ENCODE assay signal across 1 cellular context in the genomic region with DNA sequence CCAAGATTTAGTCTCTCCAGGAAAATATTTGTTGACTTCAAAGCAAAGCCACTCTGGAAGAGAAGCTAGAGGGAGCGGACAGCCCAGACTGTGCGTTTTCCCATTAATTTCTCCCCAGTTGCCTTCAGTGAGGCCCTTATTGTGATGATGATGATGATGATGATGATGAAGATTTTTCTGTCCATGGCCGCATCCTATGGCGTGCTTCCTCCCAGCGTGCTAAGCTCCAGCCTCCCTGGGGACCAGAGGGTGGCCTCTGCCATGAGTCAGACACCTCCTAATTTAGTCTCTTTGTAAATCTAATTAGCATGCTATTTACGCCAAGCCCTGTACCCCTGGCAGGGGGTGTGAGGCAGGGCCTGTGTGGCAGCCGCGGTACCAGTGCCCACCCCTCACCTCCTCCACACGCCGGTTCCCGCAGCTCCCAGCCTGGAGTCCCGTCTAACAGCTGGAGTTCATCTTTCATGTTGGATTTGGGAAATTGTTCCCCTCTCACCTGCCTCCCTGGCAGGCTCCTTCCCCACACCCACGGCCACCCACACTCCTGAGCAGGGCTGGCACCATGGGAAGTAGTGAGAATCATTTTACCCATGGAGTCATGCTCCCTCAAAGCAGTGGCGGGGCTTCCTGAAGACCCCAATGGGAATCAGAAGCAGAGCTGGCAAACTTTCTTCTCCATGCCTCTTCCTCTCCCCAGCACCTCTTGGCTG.
TF ChIP-seq lines count a peak whose summit lies in the region.

No MANE protein-coding gene starts in this region.

TF ChIP-seq in HEK293, 187 proteins besides CTCF, POLR2A, EP300 and RAD21 (continued from another document):
- no peak for TF ChIP-seq ZNF266 (tag by site-specific recombination; IDR thresholded peaks at IDR 0.05; ENCODE audit: low read depth)
- TF ChIP-seq ZNF404 (tag by site-specific recombination; IDR thresholded peaks at IDR 0.05): no peak
- TF ChIP-seq ZNF426 (tag by site-specific recombination; IDR thresholded peaks at IDR 0.05): no peak
- no peak for TF ChIP-seq ZNF423 (tag by site-specific recombination; IDR thresholded peaks at IDR 0.05)
- no peak for TF ChIP-seq KLF7 (tag by site-specific recombination; IDR thresholded peaks at IDR 0.05; ENCODE audit: borderline replicate concordance)
- TF ChIP-seq ZNF48 (tag by site-specific recombination; IDR thresholded peaks at IDR 0.05): no peak
- no peak for TF ChIP-seq SP7 (tag by site-specific recombination; IDR thresholded peaks at IDR 0.05)
- TF ChIP-seq ZFHX2 (tag by site-specific recombination; conservative IDR thresholded peaks at IDR 0.05): peak; percentile 81
- TF ChIP-seq ZNF274 (IDR thresholded peaks at IDR 0.05; ENCODE audit: low read length): no peak
- TF ChIP-seq ZNF274 (tag by site-specific recombination; IDR thresholded peaks at IDR 0.05; ENCODE audit: borderline replicate concordance): no peak
- no peak for TF ChIP-seq ZNF37A (tag by site-specific recombination; IDR thresholded peaks at IDR 0.05)
- no peak for TF ChIP-seq ZNF223 (tag by site-specific recombination; IDR thresholded peaks at IDR 0.05)
- TF ChIP-seq, protein P1, sequence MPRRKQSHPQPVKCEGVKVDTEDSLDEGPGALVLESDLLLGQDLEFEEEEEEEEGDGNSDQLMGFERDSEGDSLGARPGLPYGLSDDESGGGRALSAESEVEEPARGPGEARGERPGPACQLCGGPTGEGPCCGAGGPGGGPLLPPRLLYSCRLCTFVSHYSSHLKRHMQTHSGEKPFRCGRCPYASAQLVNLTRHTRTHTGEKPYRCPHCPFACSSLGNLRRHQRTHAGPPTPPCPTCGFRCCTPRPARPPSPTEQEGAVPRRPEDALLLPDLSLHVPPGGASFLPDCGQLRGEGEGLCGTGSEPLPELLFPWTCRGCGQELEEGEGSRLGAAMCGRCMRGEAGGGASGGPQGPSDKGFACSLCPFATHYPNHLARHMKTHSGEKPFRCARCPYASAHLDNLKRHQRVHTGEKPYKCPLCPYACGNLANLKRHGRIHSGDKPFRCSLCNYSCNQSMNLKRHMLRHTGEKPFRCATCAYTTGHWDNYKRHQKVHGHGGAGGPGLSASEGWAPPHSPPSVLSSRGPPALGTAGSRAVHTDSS (tag by site-specific recombination; IDR thresholded peaks at IDR 0.05): peak; percentile 71
- TF ChIP-seq, protein P2, sequence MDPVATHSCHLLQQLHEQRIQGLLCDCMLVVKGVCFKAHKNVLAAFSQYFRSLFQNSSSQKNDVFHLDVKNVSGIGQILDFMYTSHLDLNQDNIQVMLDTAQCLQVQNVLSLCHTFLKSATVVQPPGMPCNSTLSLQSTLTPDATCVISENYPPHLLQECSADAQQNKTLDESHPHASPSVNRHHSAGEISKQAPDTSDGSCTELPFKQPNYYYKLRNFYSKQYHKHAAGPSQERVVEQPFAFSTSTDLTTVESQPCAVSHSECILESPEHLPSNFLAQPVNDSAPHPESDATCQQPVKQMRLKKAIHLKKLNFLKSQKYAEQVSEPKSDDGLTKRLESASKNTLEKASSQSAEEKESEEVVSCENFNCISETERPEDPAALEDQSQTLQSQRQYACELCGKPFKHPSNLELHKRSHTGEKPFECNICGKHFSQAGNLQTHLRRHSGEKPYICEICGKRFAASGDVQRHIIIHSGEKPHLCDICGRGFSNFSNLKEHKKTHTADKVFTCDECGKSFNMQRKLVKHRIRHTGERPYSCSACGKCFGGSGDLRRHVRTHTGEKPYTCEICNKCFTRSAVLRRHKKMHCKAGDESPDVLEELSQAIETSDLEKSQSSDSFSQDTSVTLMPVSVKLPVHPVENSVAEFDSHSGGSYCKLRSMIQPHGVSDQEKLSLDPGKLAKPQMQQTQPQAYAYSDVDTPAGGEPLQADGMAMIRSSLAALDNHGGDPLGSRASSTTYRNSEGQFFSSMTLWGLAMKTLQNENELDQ (tag by site-specific recombination; IDR thresholded peaks at IDR 0.05; ENCODE audit: low read depth): no peak
- TF ChIP-seq, protein P3, sequence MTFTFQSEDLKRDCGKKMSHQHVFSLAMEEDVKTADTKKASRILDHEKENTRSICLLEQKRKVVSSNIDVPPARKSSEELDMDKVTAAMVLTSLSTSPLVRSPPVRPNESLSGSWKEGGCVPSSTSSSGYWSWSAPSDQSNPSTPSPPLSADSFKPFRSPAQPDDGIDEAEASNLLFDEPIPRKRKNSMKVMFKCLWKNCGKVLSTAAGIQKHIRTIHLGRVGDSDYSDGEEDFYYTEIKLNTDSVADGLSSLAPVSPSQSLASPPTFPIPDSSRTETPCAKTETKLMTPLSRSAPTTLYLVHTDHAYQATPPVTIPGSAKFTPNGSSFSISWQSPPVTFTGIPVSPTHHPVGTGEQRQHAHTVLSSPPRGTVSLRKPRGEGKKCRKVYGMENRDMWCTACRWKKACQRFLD (tag by site-specific recombination; IDR thresholded peaks at IDR 0.05): no peak
